ENCODE assay signal across 26 cellular contexts in genomic region chr13:110179858-110180156, GRCh38.
"Had no signal": no experiment of that assay in that cellular context is flagged by ENCODE, and none has a peak within 500 bp of the region (broad histone marks: within the 10 kb centered on the region; RNA-seq: fewer than 3 reads in every experiment).

No MANE protein-coding gene starts in this region.

- H2AFZ ChIP-seq: parathyroid adenoma had no signal

- H3K4me3 Mint-ChIP-seq: natural killer cell; nephron progenitor cell; stimulated activated effector memory CD8-positive, alpha-beta T cell treated with anti-CD3 and anti-CD28 coated beads, Interleukin-12 subunit alpha, Interleukin-12 subunit beta, amount 100 ng/mL, for 72 hours; stimulated activated naive CD8-positive, alpha-beta T cell treated with anti-CD3 and anti-CD28 coated beads, Interleukin-15, Interleukin-2, amounts not matched to agents 100 ng/mL and 50 ng/mL, for 24 hours had no signal

- H3K27ac ChIP-seq: left lung, lower lobe of right lung, parathyroid adenoma, right atrium auricular region, skin epidermis, spleen, suprapubic skin, thoracic aorta, tibial artery, upper lobe of right lung had no signal

- H3K9ac ChIP-seq: parathyroid adenoma had no signal

- DNase-seq: hippocampal formation; kidney; left colon; left lung; lower lobe of right lung; mammary epithelial cell; mesenchymal stem cell; naive B cell; natural killer cell; nephron progenitor cell; spleen; stimulated activated CD4-positive, alpha-beta T cell treated with anti-CD3 and anti-CD28 coated beads, Interleukin-4, amount 100 ng/mL, for 24 hours; stimulated activated naive CD4-positive, alpha-beta T cell; tibial artery; trophoblast cell had no signal

- H3K27ac Mint-ChIP-seq: naive B cell; natural killer cell; progenitor cell of endocrine pancreas; stimulated activated effector memory CD8-positive, alpha-beta T cell treated with anti-CD3 and anti-CD28 coated beads, Interleukin-12 subunit alpha, Interleukin-12 subunit beta, amount 100 ng/mL, for 72 hours; stimulated activated naive CD8-positive, alpha-beta T cell treated with anti-CD3 and anti-CD28 coated beads, Interleukin-15, Interleukin-2, amounts not matched to agents 100 ng/mL and 50 ng/mL, for 24 hours had no signal

- ATAC-seq: left colon; left lung; lower lobe of right lung; natural killer cell; sciatic nerve; stimulated activated effector memory CD8-positive, alpha-beta T cell treated with anti-CD3 and anti-CD28 coated beads, Interleukin-12 subunit alpha, Interleukin-12 subunit beta, amount 100 ng/mL, for 72 hours; upper lobe of right lung had no signal

- FAIRE-seq: kidney, urothelium cell line had no signal

- H3K4me1 Mint-ChIP-seq: naive B cell; natural killer cell; stimulated activated effector memory CD8-positive, alpha-beta T cell treated with anti-CD3 and anti-CD28 coated beads, Interleukin-12 subunit alpha, Interleukin-12 subunit beta, amount 100 ng/mL, for 72 hours had no signal

- H3K79me2 ChIP-seq: parathyroid adenoma had no signal

- H3K27me3 ChIP-seq: left lung, right atrium auricular region, spleen, suprapubic skin, tibial artery, upper lobe of right lung had no signal

- H3K27me3 Mint-ChIP-seq: progenitor cell of endocrine pancreas; stimulated activated naive CD8-positive, alpha-beta T cell treated with anti-CD3 and anti-CD28 coated beads, Interleukin-15, Interleukin-2, amounts not matched to agents 100 ng/mL and 50 ng/mL, for 24 hours had no signal

- H3K4me3 ChIP-seq: left lung, lower lobe of right lung, right atrium auricular region, skin epidermis, spleen, suprapubic skin, thoracic aorta, tibial artery, upper lobe of right lung had no signal

- H3K9me3 ChIP-seq: left lung, lower lobe of right lung, right atrium auricular region, spleen, suprapubic skin, thoracic aorta, tibial artery, upper lobe of right lung had no signal

- H3K36me3 Mint-ChIP-seq: naive B cell; natural killer cell; stimulated activated effector memory CD8-positive, alpha-beta T cell treated with anti-CD3 and anti-CD28 coated beads, Interleukin-12 subunit alpha, Interleukin-12 subunit beta, amount 100 ng/mL, for 72 hours had no signal

- H3K9me3 Mint-ChIP-seq: natural killer cell; nephron progenitor cell; stimulated activated effector memory CD8-positive, alpha-beta T cell treated with anti-CD3 and anti-CD28 coated beads, Interleukin-12 subunit alpha, Interleukin-12 subunit beta, amount 100 ng/mL, for 72 hours; stimulated activated naive CD8-positive, alpha-beta T cell treated with anti-CD3 and anti-CD28 coated beads, Interleukin-15, Interleukin-2, amounts not matched to agents 100 ng/mL and 50 ng/mL, for 24 hours had no signal

- H3K4me1 ChIP-seq: left lung, lower lobe of right lung, parathyroid adenoma, right atrium auricular region, spleen, suprapubic skin, tibial artery, upper lobe of right lung had no signal
